ENCODE assay signal across 1 cellular context in genomic region chr12:75389706-75390105, GRCh38.
TF ChIP-seq lines count a peak whose summit lies in the region.

No MANE protein-coding gene starts in this region.

TF ChIP-seq in GM23338, 12 proteins besides CTCF, POLR2A, EP300 and RAD21 (continued from another document):
- TF ChIP-seq ZNF462 (CRISPR knock-in tag; IDR thresholded peaks at IDR 0.05) (no peak), NANOG (IDR thresholded peaks at IDR 0.05; ENCODE audit: borderline replicate concordance) (no peak), POLR2AphosphoS5 (IDR thresholded peaks at IDR 0.05; ENCODE audit: low read depth) (no peak), ZNF114 (CRISPR knock-in tag; IDR thresholded peaks at IDR 0.05) (no peak)
